ENCODE assay signal across 1 cellular context in the genomic region with DNA sequence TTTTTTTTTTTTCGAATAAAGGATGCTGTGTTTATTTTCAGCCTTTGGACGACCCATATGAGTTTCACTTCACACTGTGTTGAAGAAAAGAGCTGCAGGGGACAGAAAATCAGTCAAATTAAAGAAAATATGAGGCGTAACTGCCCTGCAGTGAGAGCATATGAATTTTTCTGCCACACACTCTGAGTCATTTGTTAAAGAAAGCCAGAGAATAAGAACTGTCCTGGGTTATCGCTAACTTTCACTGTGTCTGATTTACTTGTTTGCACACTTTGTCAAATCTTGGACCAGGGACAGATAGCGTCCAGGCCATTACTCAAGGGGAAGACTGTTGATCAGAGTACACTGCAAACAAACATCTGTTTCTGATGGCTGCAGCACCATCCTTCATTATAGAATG.
TF ChIP-seq lines count a peak whose summit lies in the region.

No MANE protein-coding gene starts in this region.

TF ChIP-seq in K562, 482 proteins besides CTCF, POLR2A, EP300 and RAD21:
- TF ChIP-seq CBFA2T3 (IDR thresholded peaks at IDR 0.05) (peak; percentile 40), FOSL1 (tag; conservative IDR thresholded peaks at IDR 0.05) (0 out of 2 replicates have a peak, but pooled peaks have one; percentile 13), CBFA2T2 (conservative IDR thresholded peaks at IDR 0.05) (0 out of 2 replicates have a peak, but pooled peaks have one; percentile 9), KDM1A (IDR thresholded peaks at IDR 0.05) (peak; percentile 41 to 53; a peak in 2 of 4 replicates), MEIS2 (IDR thresholded peaks at IDR 0.05; ENCODE audit: partially characterized antibody) (peak; percentile 43)
- TF ChIP-seq, protein P1, sequence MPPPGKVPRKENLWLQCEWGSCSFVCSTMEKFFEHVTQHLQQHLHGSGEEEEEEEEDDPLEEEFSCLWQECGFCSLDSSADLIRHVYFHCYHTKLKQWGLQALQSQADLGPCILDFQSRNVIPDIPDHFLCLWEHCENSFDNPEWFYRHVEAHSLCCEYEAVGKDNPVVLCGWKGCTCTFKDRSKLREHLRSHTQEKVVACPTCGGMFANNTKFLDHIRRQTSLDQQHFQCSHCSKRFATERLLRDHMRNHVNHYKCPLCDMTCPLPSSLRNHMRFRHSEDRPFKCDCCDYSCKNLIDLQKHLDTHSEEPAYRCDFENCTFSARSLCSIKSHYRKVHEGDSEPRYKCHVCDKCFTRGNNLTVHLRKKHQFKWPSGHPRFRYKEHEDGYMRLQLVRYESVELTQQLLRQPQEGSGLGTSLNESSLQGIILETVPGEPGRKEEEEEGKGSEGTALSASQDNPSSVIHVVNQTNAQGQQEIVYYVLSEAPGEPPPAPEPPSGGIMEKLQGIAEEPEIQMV (tag; conservative IDR thresholded peaks at IDR 0.05; ENCODE audit: low read depth): no peak
